Comparison of ENCODE assay signal across 8 cellular contexts in the genomic region with DNA sequence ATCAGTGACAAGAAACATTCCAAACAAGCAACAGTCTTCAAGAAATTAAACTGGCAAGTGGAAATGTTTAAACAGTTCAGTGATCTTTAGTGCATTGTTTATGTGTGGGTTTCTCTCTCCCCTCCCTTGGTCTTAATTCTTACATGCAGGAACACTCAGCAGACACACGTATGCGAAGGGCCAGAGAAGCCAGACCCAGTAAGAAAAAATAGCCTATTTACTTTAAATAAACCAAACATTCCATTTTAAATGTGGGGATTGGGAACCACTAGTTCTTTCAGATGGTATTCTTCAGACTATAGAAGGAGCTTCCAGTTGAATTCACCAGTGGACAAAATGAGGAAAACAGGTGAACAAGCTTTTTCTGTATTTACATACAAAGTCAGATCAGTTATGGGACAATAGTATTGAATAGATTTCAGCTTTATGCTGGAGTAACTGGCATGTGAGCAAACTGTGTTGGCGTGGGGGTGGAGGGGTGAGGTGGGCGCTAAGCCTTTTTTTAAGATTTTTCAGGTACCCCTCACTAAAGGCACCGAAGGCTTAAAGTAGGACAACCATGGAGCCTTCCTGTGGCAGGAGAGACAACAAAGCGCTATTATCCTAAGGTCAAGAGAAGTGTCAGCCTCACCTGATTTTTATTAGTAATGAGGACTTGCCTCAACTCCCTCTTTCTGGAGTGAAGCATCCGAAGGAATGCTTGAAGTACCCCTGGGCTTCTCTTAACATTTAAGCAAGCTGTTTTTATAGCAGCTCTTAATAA. TPM values are rescaled to one million over a fixed set of nuclear protein-coding genes. Genes with fewer than 3 reads are reported as not detected.
DNase-seq lines count a peak whose midpoint lies in the region; TF ChIP-seq lines count a peak whose summit lies in the region.

No MANE protein-coding gene starts in this region.

- 3 to 10% methylated on average over 7 of the region's 7 CpGs for WGBS in sigmoid colon, 2 donors

- peak overlapping the region; percentile 59 for H3K4me3 ChIP-seq in SJSA1
- H3K4me3 ChIP-seq in foreskin fibroblast (ENCODE audit: low read depth in 1 of 2, low read length in 2 of 2) = peak overlapping the region; percentile 63 to 72
- peak overlapping the region; percentile 73 to 92 (median 84) for H3K4me3 ChIP-seq in sigmoid colon

- peaks cover 51% of the 10 kb centered on the region for H3K27me3 ChIP-seq in SJSA1 (replicated peaks)
- H3K27me3 ChIP-seq in sigmoid colon = no peaks in the 10 kb centered on the region

- H3K4me1 ChIP-seq in SJSA1 (replicated peaks) (peaks cover 48% of the 10 kb centered on the region), sigmoid colon (peaks cover 0 to 38% (median 33%) of the 10 kb centered on the region in 4 donors)

- H3K36me3 ChIP-seq in SJSA1 (peaks cover 81% of the 10 kb centered on the region), sigmoid colon (peaks cover 49 to 63% (median 53%) of the 10 kb centered on the region in 4 donors)

- DNase-seq in SJSA1 (ENCODE audit: low read depth in 1 of 2, low spot score in 2 of 2) (peak in 1 of 2 experiments; percentile 72), foreskin fibroblast (peak in 1 of 2 donors; percentile 45), sigmoid colon (peak; percentile 59), NCI-H146 (lab: John Stamatoyannopoulos, UW) (no peak)
- DNase-seq in stimulated activated CD4-positive, alpha-beta T cell treated with anti-CD3 and anti-CD28 coated beads, Interleukin-15, amount 100 ng/mL, for 24 hours = no peak
- no peak for DNase-seq in activated CD8-positive, alpha-beta memory T cell treated with anti-CD3 and anti-CD28 coated beads for 24 hours
- no peak for DNase-seq in activated CD8-positive, alpha-beta memory T cell treated with anti-CD3 and anti-CD28 coated beads, Interleukin-2, amount 50 U/mL, for 4 hours

- H3K27ac ChIP-seq in SJSA1 (peak overlapping the region; percentile 24), sigmoid colon (peak overlapping the region; percentile 92 to 100 (median 97))

- TF ChIP-seq CTCF in foreskin fibroblast (IDR thresholded peaks at IDR 0.05; ENCODE audit: low read depth, low read length) (no peak), sigmoid colon (IDR thresholded peaks at IDR 0.05) (no peak)

- H3K9me3 ChIP-seq in SJSA1 (replicated peaks) (peaks cover 17% of the 10 kb centered on the region), sigmoid colon (no peaks in the 10 kb centered on the region)

- no peak for TF ChIP-seq EP300 in sigmoid colon (IDR thresholded peaks at IDR 0.05)

- intact Hi-C loops in sigmoid colon (cut with DNase I) = loop anchor here (10.0 kb wide), 1 partner anchor 210 kb away; no protein-coding TSS in a partner anchor

- TF ChIP-seq POLR2A in GM19099 (IDR thresholded peaks at IDR 0.05; ENCODE audit: extremely low read depth, insufficient read length, low read depth) (peak; percentile 46), sigmoid colon (IDR thresholded peaks at IDR 0.05) (no peak)

RNA-seq across cellular contexts. Expression of gene MALAT1, which starts 6.0 kb away (rescaled TPM):
- total RNA-seq in SJSA1 (2014; rRNA removed; shearing (Covaris generic)) = 1,620 and 2,210 TPM in 2 replicates
- total RNA-seq in sigmoid colon = over 10,000 TPM; 10,511 to 32,672 (median 12,130) TPM
- polyA plus RNA-seq in sigmoid colon = 1,000 to 10,000 TPM in 1 of 3 donors, 100 to 1,000 TPM in 1, 1 to 10 TPM in 1; 6.6 to 1,968 (median 374) TPM

RNA-seq across cellular contexts. Expression of gene SCYL1, which starts 20.0 kb away (rescaled TPM):
- total RNA-seq in SJSA1 (2014; rRNA removed; shearing (Covaris generic)) = 103 and 130 TPM in 2 replicates
- total RNA-seq in sigmoid colon = 100 to 1,000 TPM in 1 of 4 donors, 10 to 100 TPM in 3; 67.1 to 100 (median 77.7) TPM
- polyA plus RNA-seq in sigmoid colon = 10 to 100 TPM; 57.3 to 66.1 (median 61.7) TPM

RNA-seq across cellular contexts. Expression of gene LTBP3, which starts 53.3 kb away (rescaled TPM):
- 22.9 and 52.0 TPM in 2 replicates for total RNA-seq in SJSA1 (2014; rRNA removed; shearing (Covaris generic))
- 100 to 1,000 TPM in 2 of 4 donors, 10 to 100 TPM in 2; 79.6 to 268 (median 117) TPM for total RNA-seq in sigmoid colon
- 10 to 100 TPM in 1 of 3 donors, 1 to 10 TPM in 2; 3.9 to 34.0 (median 9.6) TPM for polyA plus RNA-seq in sigmoid colon
